14 cellular contexts compared by ENCODE assay signal in the genomic region with DNA sequence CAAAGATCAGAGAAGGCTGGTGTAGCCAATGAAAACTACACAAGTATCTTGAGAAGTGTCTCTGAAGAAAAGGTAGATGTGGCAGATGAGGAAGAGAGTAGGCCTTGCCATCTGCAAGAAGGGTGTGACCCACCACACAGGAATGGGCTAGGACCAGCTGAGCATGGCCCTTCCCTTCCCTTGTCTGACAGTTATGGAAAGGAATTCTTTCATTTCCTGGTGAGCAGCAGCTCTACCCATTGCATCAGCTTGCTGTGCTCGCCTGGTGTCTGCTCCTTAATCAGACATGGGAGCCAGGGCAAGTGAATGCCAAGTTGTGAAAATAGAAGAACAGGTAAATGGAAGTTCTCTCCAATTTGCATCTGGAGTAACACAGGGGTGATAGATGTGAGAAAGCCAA.
DNase-seq lines count a peak whose midpoint lies in the region; ATAC-seq and TF ChIP-seq lines count a peak whose summit lies in the region.
"Had no signal": no experiment of that assay in that cellular context is flagged by ENCODE, and none has a peak within 500 bp of the region (broad histone marks: within the 10 kb centered on the region; RNA-seq: fewer than 3 reads in every experiment).

No MANE protein-coding gene starts in this region.

- H3K4me3 ChIP-seq in PC-3 (ENCODE audit: low read length) (no peak overlapping the region), epithelial cell of esophagus (ENCODE audit: low read length) (no peak overlapping the region)
- H3K4me3 ChIP-seq in naive thymus-derived CD4-positive, alpha-beta T cell (ENCODE audit: low read length) = no peak overlapping the region
- H3K4me3 ChIP-seq: left lung, Peyer's patch had no signal

- DNase-seq in EL (peak; percentile 93), PC-3 (peak; percentile 88), epithelial cell of esophagus (ENCODE audit: low read depth) (peak; percentile 99), omental fat pad (ENCODE audit: low spot score) (no peak), substantia nigra (lab: John Stamatoyannopoulos, UW) (no peak), germinal center (ENCODE audit: low spot score) (no peak), DMS 273 treated with DMSO at 0.1 percent for 48 hours (lab: John Stamatoyannopoulos, UW) (no peak)
- no peak for DNase-seq in naive thymus-derived CD4-positive, alpha-beta T cell
- DNase-seq: activated CD4-positive, CD25-positive, alpha-beta regulatory T cell treated with anti-CD3 and anti-CD28 coated beads, Interleukin-2, amount 50 U/mL, for 72 hours; activated naive CD4-positive, alpha-beta T cell; H7; left lung; NCI-H2081 treated with DMSO at 0.1 percent for 48 hours; Peyer's patch had no signal

- peaks cover 0 to 2% (median 0%) of the 10 kb centered on the region in 11 donors for H3K9me3 Mint-ChIP-seq in naive thymus-derived CD4-positive, alpha-beta T cell

- TF ChIP-seq CTCF in PC-3 (conservative IDR thresholded peaks at IDR 0.05; ENCODE audit: low read depth, low read length) (no peak), epithelial cell of esophagus (IDR thresholded peaks at IDR 0.05; ENCODE audit: insufficient read depth, low read depth, low read length, missing control alignments) (no peak), omental fat pad (IDR thresholded peaks at IDR 0.05) (no peak)

- no peaks in the 10 kb centered on the region for H3K9me2 ChIP-seq in PC-3 (replicated peaks; ENCODE audit: low read length)

- POLR2A ChIA-PET in PC-3 (lab: Charles Lee; ENCODE audit: unreplicated experiment) = interaction anchor here (0.6 kb wide), 1 partner anchor 206 kb away, joined by 4 read pairs; no protein-coding TSS in a partner anchor
- POLR2A ChIA-PET in naive thymus-derived CD4-positive, alpha-beta T cell (lab: Charles Lee) = no interaction called here

- H3K4me3 Mint-ChIP-seq in naive thymus-derived CD4-positive, alpha-beta T cell = no peak overlapping the region

- ATAC-seq in PC-3 (peak; percentile 38), omental fat pad (ENCODE audit: low FRiP score) (peak; percentile 32)
- no peak for ATAC-seq in naive thymus-derived CD4-positive, alpha-beta T cell
- ATAC-seq: left lung had no signal

- no peaks in the 10 kb centered on the region for H3K36me3 ChIP-seq in PC-3 (ENCODE audit: low read depth, low read length)
- no peaks in the 10 kb centered on the region for H3K36me3 ChIP-seq in naive thymus-derived CD4-positive, alpha-beta T cell (ENCODE audit: control insufficient read depth in 2 of 3, insufficient read depth in 3 of 3, low read length in 3 of 3)
- H3K36me3 ChIP-seq: left lung, Peyer's patch had no signal

- peaks cover 0 to 16% (median 0%) of the 10 kb centered on the region in 5 donors for H3K36me3 Mint-ChIP-seq in naive thymus-derived CD4-positive, alpha-beta T cell

- H3K9ac ChIP-seq in PC-3 (ENCODE audit: low read length) = no peak overlapping the region

- peak overlapping the region; percentile 31 for H2AFZ ChIP-seq in PC-3 (ENCODE audit: low read length)

- no peak overlapping the region for H3K27ac Mint-ChIP-seq in naive thymus-derived CD4-positive, alpha-beta T cell

- peaks cover 0 to 34% (median 0%) of the 10 kb centered on the region in 7 donors for H3K4me1 Mint-ChIP-seq in naive thymus-derived CD4-positive, alpha-beta T cell

- no peaks in the 10 kb centered on the region for H3K79me2 ChIP-seq in PC-3 (ENCODE audit: low read length)

- peak overlapping the region; percentile 10; the same call in 1 of the 2 replicates for H3K4me2 ChIP-seq in PC-3 (ENCODE audit: low read length)

- CTCF ChIA-PET in PC-3 (lab: Charles Lee) = interaction anchor here (0.6 kb wide), 1 partner anchor 32 kb away, joined by 3 read pairs; no protein-coding TSS in a partner anchor
- CTCF ChIA-PET in naive thymus-derived CD4-positive, alpha-beta T cell (lab: Charles Lee) = no interaction called here

- no peaks in the 10 kb centered on the region for H3K27me3 ChIP-seq in PC-3 (ENCODE audit: low read length)
- no peaks in the 10 kb centered on the region for H3K27me3 ChIP-seq in naive thymus-derived CD4-positive, alpha-beta T cell (ENCODE audit: control insufficient read depth in 2 of 2, insufficient read depth in 2 of 2, low read length in 2 of 2)
- H3K27me3 ChIP-seq: left lung, Peyer's patch had no signal

- H3K4me1 ChIP-seq in PC-3 (ENCODE audit: insufficient read depth, low read length) = peaks cover 56% of the 10 kb centered on the region
- H3K4me1 ChIP-seq in naive thymus-derived CD4-positive, alpha-beta T cell (ENCODE audit: control insufficient read depth in 2 of 2, insufficient read depth in 2 of 2, low read length in 2 of 2) = no peaks in the 10 kb centered on the region
- H3K4me1 ChIP-seq: left lung, Peyer's patch had no signal

- peaks cover 0 to 13% (median 0%) of the 10 kb centered on the region in 5 donors for H3K27me3 Mint-ChIP-seq in naive thymus-derived CD4-positive, alpha-beta T cell

- peaks cover 16% of the 10 kb centered on the region for H3F3A ChIP-seq in PC-3 (ENCODE audit: low read length, unreplicated experiment)

- H4K20me1 ChIP-seq in PC-3 (ENCODE audit: low read length) = no peaks in the 10 kb centered on the region

- intact Hi-C loops in PC-3 (cut with micrococcal nuclease) = loop anchor here (5.0 kb wide), 1 partner anchor 296 kb away; no protein-coding TSS in a partner anchor
- intact Hi-C loops in naive thymus-derived CD4-positive, alpha-beta T cell (cut with micrococcal nuclease) = loop anchor here in 1 of 2 donors (5.0 kb wide), 1 partner anchor 321 kb away; no protein-coding TSS in a partner anchor

- no peaks in the 10 kb centered on the region for H3K9me3 ChIP-seq in PC-3 (ENCODE audit: low read length)
- no peaks in the 10 kb centered on the region for H3K9me3 ChIP-seq in naive thymus-derived CD4-positive, alpha-beta T cell (ENCODE audit: control insufficient read depth in 2 of 3, low read length in 3 of 3)
- H3K9me3 ChIP-seq: left lung, Peyer's patch had no signal

- no TSS peak for BruUV-seq in PC-3 (replicated peaks; lab: Mats Ljungman, UMichigan)

- H3K27ac ChIP-seq in PC-3 (ENCODE audit: low read length) (peak overlapping the region; percentile 15), substantia nigra (ENCODE audit: low read depth, low read length, poor library complexity, severe bottlenecking) (no peak overlapping the region)
- H3K27ac ChIP-seq in naive thymus-derived CD4-positive, alpha-beta T cell (ENCODE audit: low read depth, low read length) = no peak overlapping the region
- H3K27ac ChIP-seq: left lung, Peyer's patch had no signal

Comparison
In these comparisons a context has a peak if more than half of its experiments do, and no peak if none do; other contexts are left out.
1. DNase-seq: peak in EL (single experiment), PC-3 (single experiment) and epithelial cell of esophagus (single experiment); none in omental fat pad (single experiment), substantia nigra (0 of 49), naive thymus-derived CD4-positive, alpha-beta T cell (0 of 9), germinal center (single experiment) and DMS 273 treated with DMSO at 0.1 percent for 48 hours (single experiment).